In genomic region chr11:16454284-16454683, GRCh38 we compare ENCODE assay signal across 24 cellular contexts.
"Had no signal": no experiment of that assay in that cellular context is flagged by ENCODE, and none has a peak within 500 bp of the region (broad histone marks: within the 10 kb centered on the region; RNA-seq: fewer than 3 reads in every experiment).

No MANE protein-coding gene starts in this region.

- H3K4me3 ChIP-seq: Peyer's patch, SJCRH30 had no signal

- DNase-seq: activated CD4-positive, alpha-beta T cell treated with anti-CD3 and anti-CD28 coated beads for 4 hours; activated CD8-positive, alpha-beta memory T cell treated with anti-CD3 and anti-CD28 coated beads, Interleukin-2, amount 50 U/mL, for 4 hours; activated CD8-positive, alpha-beta T cell treated with anti-CD3 and anti-CD28 coated beads for 36 hours; activated naive CD4-positive, alpha-beta T cell treated with anti-CD3 and anti-CD28 coated beads, Interleukin-2, amount 50 U/mL, for 16 hours; activated naive CD8-positive, alpha-beta T cell treated with anti-CD3 and anti-CD28 coated beads, Interleukin-2, amount 10 ng/mL, durations not matched to agents 7 days and 5 days; activated T-cell treated with anti-CD3 and anti-CD28 coated beads, Interleukin-2, amount 50 U/mL, for 72 hours; aorta; cerebellar nuclear complex; KG1; NCI-H1092; NCI-H1930; NCI-H2171; NCI-H2227 treated with DMSO at 0.1 percent for 48 hours; NCI-H446 treated with DMSO at 0.1 percent for 48 hours; NCI-H524 treated with DMSO at 0.1 percent for 48 hours; NK-92 treated with Interleukin-12 subunit alpha and Interleukin-12 subunit beta, amount 100 ng/mL, for 24 hours; Peyer's patch; Right ventricle myocardium superior; SJCRH30 had no signal

- H3K27ac Mint-ChIP-seq: activated CD8-positive, alpha-beta T cell treated with anti-CD3 and anti-CD28 coated beads for 36 hours; activated naive CD8-positive, alpha-beta T cell treated with anti-CD3 and anti-CD28 coated beads, Interleukin-2, amount 10 ng/mL, durations not matched to agents 7 days and 5 days; activated T-cell treated with anti-CD3 and anti-CD28 coated beads, Interleukin-2, amount 50 U/mL, for 72 hours; activated T-helper 2 cell treated with anti-CD3 and anti-CD28 coated beads, Interferon-gamma antibody, Interleukin-2, Interleukin-4, amounts not matched to agents 10 μg/mL and 5 μg/mL and 100 μg/mL, durations not matched to agents 14 hours and 24 hours and 36 hours; T-helper 1 cell treated with Interleukin-12 subunit alpha and Interleukin-12 subunit beta and Interleukin-4 antibody, amounts not matched to agents 30 μg/mL and 1 μg/mL, for 36 hours had no signal

- H3K27ac ChIP-seq: Peyer's patch, RWPE1, SJCRH30 had no signal

- ATAC-seq: activated CD4-positive, CD25-positive, alpha-beta regulatory T cell treated with anti-CD3 and anti-CD28 coated beads, Interleukin-2, amount 50 U/mL, for 24 hours; activated CD8-positive, alpha-beta T cell treated with anti-CD3 and anti-CD28 coated beads for 36 hours; activated T-cell treated with anti-CD3 and anti-CD28 coated beads, Interleukin-2, amount 50 U/mL, for 72 hours had no signal

- H3K4me1 Mint-ChIP-seq: activated naive CD8-positive, alpha-beta T cell treated with anti-CD3 and anti-CD28 coated beads, Interleukin-2, amount 10 ng/mL, durations not matched to agents 7 days and 5 days had no signal

- H3K9me3 Mint-ChIP-seq: activated CD8-positive, alpha-beta T cell treated with anti-CD3 and anti-CD28 coated beads for 36 hours; activated T-cell treated with anti-CD3 and anti-CD28 coated beads, Interleukin-2, amount 50 U/mL, for 72 hours; activated T-helper 2 cell treated with anti-CD3 and anti-CD28 coated beads, Interferon-gamma antibody, Interleukin-2, Interleukin-4, amounts not matched to agents 10 μg/mL and 5 μg/mL and 100 μg/mL, durations not matched to agents 14 hours and 24 hours and 36 hours; brain; T-helper 1 cell treated with Interleukin-12 subunit alpha and Interleukin-12 subunit beta and Interleukin-4 antibody, amounts not matched to agents 30 μg/mL and 1 μg/mL, for 36 hours had no signal

- H3K27me3 Mint-ChIP-seq: activated CD8-positive, alpha-beta T cell treated with anti-CD3 and anti-CD28 coated beads for 36 hours; activated naive CD8-positive, alpha-beta T cell treated with anti-CD3 and anti-CD28 coated beads, Interleukin-2, amount 10 ng/mL, durations not matched to agents 7 days and 5 days; brain had no signal

- H3K4me1 ChIP-seq: Peyer's patch, SJCRH30 had no signal

- H3K36me3 Mint-ChIP-seq: activated naive CD8-positive, alpha-beta T cell treated with anti-CD3 and anti-CD28 coated beads, Interleukin-2, amount 10 ng/mL, durations not matched to agents 7 days and 5 days; brain had no signal

- H3K4me3 Mint-ChIP-seq: activated CD8-positive, alpha-beta T cell treated with anti-CD3 and anti-CD28 coated beads for 36 hours; activated naive CD8-positive, alpha-beta T cell treated with anti-CD3 and anti-CD28 coated beads, Interleukin-2, amount 10 ng/mL, durations not matched to agents 7 days and 5 days; activated T-cell treated with anti-CD3 and anti-CD28 coated beads, Interleukin-2, amount 50 U/mL, for 72 hours; brain; T-helper 1 cell treated with Interleukin-12 subunit alpha and Interleukin-12 subunit beta and Interleukin-4 antibody, amounts not matched to agents 30 μg/mL and 1 μg/mL, for 36 hours had no signal

- H3K9me3 ChIP-seq: Peyer's patch, SJCRH30 had no signal

- H3K36me3 ChIP-seq: Peyer's patch, SJCRH30 had no signal

- H3K27me3 ChIP-seq: Peyer's patch, SJCRH30 had no signal
